Comparison of ENCODE assay signal across 8 cellular contexts in the genomic region with DNA sequence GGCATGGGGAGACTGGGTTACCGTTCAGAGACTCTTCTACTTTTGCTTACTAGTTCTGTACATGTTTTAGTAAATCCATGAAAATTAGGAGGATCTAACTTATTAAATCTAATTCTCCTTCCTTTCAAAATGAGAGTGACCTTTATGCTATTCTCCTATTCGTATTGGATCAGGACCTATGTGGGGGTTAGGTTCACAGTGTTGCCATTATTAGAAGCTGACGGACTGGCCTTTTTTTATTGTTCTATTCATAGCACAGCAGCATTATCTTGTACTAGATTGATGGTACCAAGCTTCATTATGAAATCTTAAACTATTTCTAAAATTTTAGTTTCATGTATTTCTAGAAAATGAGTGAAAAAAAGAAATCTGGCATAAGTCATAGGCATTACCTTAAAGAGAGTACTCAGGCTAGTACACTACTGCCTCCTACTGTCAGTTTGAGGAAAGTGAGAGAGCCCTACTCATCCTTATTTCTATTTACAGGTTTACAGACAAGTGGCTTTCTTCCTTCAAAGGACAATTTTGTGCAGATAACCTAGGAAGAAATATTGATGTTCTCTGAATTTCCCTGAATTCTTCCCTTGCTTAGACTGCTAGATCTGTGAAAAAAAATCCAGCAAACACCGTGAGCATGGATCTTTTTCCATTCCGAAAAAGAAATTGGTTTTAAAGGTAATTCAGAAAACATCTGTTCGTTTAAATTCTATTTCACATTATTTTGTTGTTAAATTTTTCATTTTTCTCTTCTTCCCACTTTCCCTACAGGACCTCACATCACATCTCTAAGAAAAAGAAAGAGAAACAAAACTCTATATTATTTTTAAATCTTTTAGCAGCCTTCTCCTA.
DNase-seq lines count a peak whose midpoint lies in the region; ATAC-seq and TF ChIP-seq lines count a peak whose summit lies in the region.

No MANE protein-coding gene starts in this region.

- no peak overlapping the region for H3K4me3 Mint-ChIP-seq in neural crest cell

- ATAC-seq in GM21390 (IDR thresholded peaks at IDR 0.05; ENCODE audit: unreplicated experiment) (peak; percentile 69), RWPE2 (ENCODE audit: low read depth) (0 out of 3 replicates have a peak, but pooled peaks have one; percentile 40), esophagus mucosa (peak; percentile 64)

- H3K4me1 Mint-ChIP-seq in neural crest cell = peaks cover 17% of the 10 kb centered on the region

- no peaks in the 10 kb centered on the region for H3K27me3 ChIP-seq in RWPE2 (ENCODE audit: insufficient read depth, poor library complexity, severe bottlenecking)

- no peak overlapping the region for H3K27ac ChIP-seq in RWPE2 (ENCODE audit: poor library complexity, severe bottlenecking)

- no peak overlapping the region for H3K4me3 ChIP-seq in RWPE2 (ENCODE audit: severe bottlenecking)

- H3K9me3 Mint-ChIP-seq in neural crest cell = no peaks in the 10 kb centered on the region

- H3K27ac Mint-ChIP-seq in neural crest cell (ENCODE audit: unreplicated experiment) = no peak overlapping the region

- DNase-seq in G401 (ENCODE audit: low spot score) (peak; percentile 20), HuH-7.5 (ENCODE audit: low spot score) (peak; percentile 28), RWPE2 (ENCODE audit: low spot score) (no peak), neural crest cell (ENCODE audit: low read depth, low spot score) (no peak), GOT3 (lab: John Stamatoyannopoulos, UW) (no peak)
- no peak for DNase-seq in stimulated activated CD4-positive, alpha-beta T cell treated with anti-CD3 and anti-CD28 coated beads, Interleukin-15, amount 100 ng/mL, for 24 hours

- H3K27me3 Mint-ChIP-seq in neural crest cell (ENCODE audit: low read depth) = no peaks in the 10 kb centered on the region

- H3K36me3 ChIP-seq in RWPE2 (ENCODE audit: low read depth) = no peaks in the 10 kb centered on the region

- no peaks in the 10 kb centered on the region for H3K36me3 Mint-ChIP-seq in neural crest cell (ENCODE audit: low read depth)

- TF ChIP-seq CTCF in RWPE2 (IDR thresholded peaks at IDR 0.05; ENCODE audit: poor library complexity, severe bottlenecking) (peak; percentile 54), neural crest cell (conservative IDR thresholded peaks at IDR 0.05) (peak; percentile 89)

- H3K4me1 ChIP-seq in RWPE2 (ENCODE audit: insufficient read depth, poor library complexity, severe bottlenecking) = no peaks in the 10 kb centered on the region

- in situ Hi-C loops in G401 (cut with HindIII; ENCODE audit: low sequenced_read_pairs) = no loop called here

- H3K9me3 ChIP-seq in RWPE2 (ENCODE audit: severe bottlenecking) = no peaks in the 10 kb centered on the region

Comparison
In these comparisons a context has a peak if more than half of its experiments do, and no peak if none do; other contexts are left out.
1. DNase-seq: peak in G401 (single experiment) and HuH-7.5 (single experiment); none in RWPE2 (single experiment), neural crest cell (single experiment), stimulated activated CD4-positive, alpha-beta T cell treated with anti-CD3 and anti-CD28 coated beads, Interleukin-15, amount 100 ng/mL, for 24 hours (single experiment) and GOT3 (single experiment).
2. Peak in every context shown above with its lines, with median percentiles within 50 percentile points of each other: ATAC-seq.